ENCODE assay signal across 8 cellular contexts in genomic region chr1:78003882-78004718, GRCh38. TPM values are rescaled to one million over a fixed set of nuclear protein-coding genes. Genes with fewer than 3 reads are reported as not detected.
DNase-seq lines count a peak whose midpoint lies in the region; ATAC-seq, FAIRE-seq and TF ChIP-seq lines count a peak whose summit lies in the region.

No MANE protein-coding gene starts in this region.

- TF ChIP-seq POLR2A in A549 (IDR thresholded peaks at IDR 0.05; ENCODE audit: low read length): peak; percentile 27

- H3K9ac ChIP-seq in endocrine pancreas (ENCODE audit: control insufficient read depth, insufficient read depth, low read length) (no peak overlapping the region), stomach smooth muscle (ENCODE audit: low read length in 2 of 2) (peak overlapping the region; percentile 91 to 98)

- no peaks in the 10 kb centered on the region for H3K9me3 Mint-ChIP-seq in activated CD4-positive, alpha-beta T cell treated with anti-CD3 and anti-CD28 coated beads, Interleukin-2, amount 10 ng/mL, durations not matched to agents 7 days and 5 days

- no peak for TF ChIP-seq CTCF in A549 (IDR thresholded peaks at IDR 0.05)

- peaks cover 1% of the 10 kb centered on the region for H3K27me3 Mint-ChIP-seq in activated CD4-positive, alpha-beta T cell treated with anti-CD3 and anti-CD28 coated beads, Interleukin-2, amount 10 ng/mL, durations not matched to agents 7 days and 5 days

- no peak for FAIRE-seq in A549 (lab: Jason Lieb, UNC)

- peak overlapping the region; percentile 58 for H3K4me3 ChIP-seq in A549
- peak overlapping the region; percentile 95 for H3K4me3 ChIP-seq in endocrine pancreas (ENCODE audit: control insufficient read depth, insufficient read depth, low read length)
- peak overlapping the region; percentile 48 for H3K4me3 ChIP-seq in mesodermal cell (ENCODE audit: extremely low read depth, insufficient read depth, low read length, poor library complexity, severe bottlenecking)
- peak overlapping the region; percentile 79 to 87 for H3K4me3 ChIP-seq in stomach smooth muscle (ENCODE audit: low read length in 2 of 2)

- DNase-seq in A549 (ENCODE audit: low read depth in 1 of 2, low spot score in 1 of 2) (peak; percentile 44 to 78), NCI-H510A (lab: John Stamatoyannopoulos, UW) (peak; percentile 69)
- peak; percentile 53 for DNase-seq in activated CD4-positive, alpha-beta T cell treated with anti-CD3 and anti-CD28 coated beads, Interleukin-2, amount 10 ng/mL, durations not matched to agents 7 days and 5 days

- peak overlapping the region; percentile 88 for H3K4me3 Mint-ChIP-seq in activated CD4-positive, alpha-beta T cell treated with anti-CD3 and anti-CD28 coated beads, Interleukin-2, amount 10 ng/mL, durations not matched to agents 7 days and 5 days

- ATAC-seq in A549: peak; percentile 86 to 87
- peak; percentile 31 for ATAC-seq in GM18519 (IDR thresholded peaks at IDR 0.05; ENCODE audit: low FRiP score, unreplicated experiment)
- ATAC-seq in HG02970 (IDR thresholded peaks at IDR 0.05; ENCODE audit: low FRiP score, unreplicated experiment): peak; percentile 46

- TF ChIP-seq EP300 in A549 (IDR thresholded peaks at IDR 0.05): no peak

- no peaks in the 10 kb centered on the region for H3K36me3 Mint-ChIP-seq in activated CD4-positive, alpha-beta T cell treated with anti-CD3 and anti-CD28 coated beads, Interleukin-2, amount 10 ng/mL, durations not matched to agents 7 days and 5 days (ENCODE audit: low read depth)

- H3K9me3 ChIP-seq in A549: no peaks in the 10 kb centered on the region
- H3K9me3 ChIP-seq in endocrine pancreas (ENCODE audit: control insufficient read depth, low read length): no peaks in the 10 kb centered on the region
- no peaks in the 10 kb centered on the region for H3K9me3 ChIP-seq in mesodermal cell (ENCODE audit: control insufficient read depth, low read length)
- H3K9me3 ChIP-seq in stomach smooth muscle (ENCODE audit: control insufficient read depth in 2 of 2, low read length in 2 of 2): no peaks in the 10 kb centered on the region

- POLR2A ChIA-PET in A549 (lab: Yijun Ruan, JAX): interaction anchor here (0.6 to 6.8 kb wide), 30 partner anchors 9 to 465 kb away, joined by 3 to 94 read pairs (median 4); partner anchors contain the start of gene FUBP1
- POLR2A ChIA-PET in activated CD4-positive, alpha-beta T cell treated with anti-CD3 and anti-CD28 coated beads, Interleukin-2, amount 10 ng/mL, durations not matched to agents 7 days and 5 days (lab: Charles Lee): interaction anchor here (0.7 to 2.5 kb wide), 16 partner anchors 9 to 674 kb away, joined by 3 to 64 read pairs (median 4); partner anchors contain the start of genes FUBP1, IFI44, IFI44L and MIGA1

- H3K27me3 ChIP-seq in endocrine pancreas (ENCODE audit: control insufficient read depth, insufficient read depth, low read length) (no peaks in the 10 kb centered on the region), stomach smooth muscle (ENCODE audit: control insufficient read depth in 1 of 2, insufficient read depth in 2 of 2, low read length in 2 of 2) (no peaks in the 10 kb centered on the region)

- no peak for TF ChIP-seq RAD21 in A549 (conservative IDR thresholded peaks at IDR 0.05 in 1 of 2, IDR thresholded peaks at IDR 0.05 in 1 of 2)

- H3K4me1 ChIP-seq in A549 (peaks cover 34% of the 10 kb centered on the region), endocrine pancreas (ENCODE audit: control insufficient read depth, insufficient read depth, low read length) (peaks cover 12% of the 10 kb centered on the region), mesodermal cell (ENCODE audit: control insufficient read depth, insufficient read depth, low read length, poor library complexity, severe bottlenecking) (no peaks in the 10 kb centered on the region), stomach smooth muscle (ENCODE audit: control insufficient read depth, insufficient read depth, low read length) (no peaks in the 10 kb centered on the region)

- H3K27ac ChIP-seq in A549 (peak overlapping the region; percentile 83 to 87), mesodermal cell (ENCODE audit: low read depth, low read length, severe bottlenecking) (peak overlapping the region; percentile 98), stomach smooth muscle (ENCODE audit: low read length) (peak overlapping the region; percentile 82)

- CTCF ChIA-PET in A549 (lab: Yijun Ruan, JAX): interaction anchor here (0.8 to 4.6 kb wide), 8 partner anchors 13 to 127 kb away, joined by 3 to 32 read pairs (median 4); no protein-coding TSS in a partner anchor
- CTCF ChIA-PET in activated CD4-positive, alpha-beta T cell treated with anti-CD3 and anti-CD28 coated beads, Interleukin-2, amount 10 ng/mL, durations not matched to agents 7 days and 5 days (lab: Charles Lee): interaction anchor here (0.6 to 2.7 kb wide), 9 partner anchors 8 to 1849 kb away, joined by 3 to 12 read pairs (median 3); partner anchors contain the start of gene FUBP1

- H3K36me3 ChIP-seq in endocrine pancreas (ENCODE audit: control insufficient read depth, insufficient read depth, low read length) (no peaks in the 10 kb centered on the region), mesodermal cell (ENCODE audit: control insufficient read depth, insufficient read depth, low read length) (no peaks in the 10 kb centered on the region), stomach smooth muscle (ENCODE audit: control insufficient read depth in 2 of 2, insufficient read depth in 2 of 2, low read length in 2 of 2) (no peaks in the 10 kb centered on the region)

- peak overlapping the region; percentile 87 for H3K4me2 ChIP-seq in A549

- H3K27ac Mint-ChIP-seq in activated CD4-positive, alpha-beta T cell treated with anti-CD3 and anti-CD28 coated beads, Interleukin-2, amount 10 ng/mL, durations not matched to agents 7 days and 5 days: peak overlapping the region; percentile 98

- WGBS in A549 (ENCODE audit: missing lambda C conversion rate): under 1% methylated on average over 8 of the region's 8 CpGs
- WGBS in mesodermal cell (ENCODE audit: insufficient coverage in 2 of 2), 2 experiments: no CpG with 5 or more reads among the region's 8 CpGs

- peaks cover 33% of the 10 kb centered on the region for H3K4me1 Mint-ChIP-seq in activated CD4-positive, alpha-beta T cell treated with anti-CD3 and anti-CD28 coated beads, Interleukin-2, amount 10 ng/mL, durations not matched to agents 7 days and 5 days

TF ChIP-seq in A549, 52 proteins besides CTCF, POLR2A, EP300 and RAD21 (continues in another document):
- TF ChIP-seq EHF (CRISPR knock-in tag; IDR thresholded peaks at IDR 0.05) (peak; percentile 98), FOXS1 (CRISPR knock-in tag; IDR thresholded peaks at IDR 0.05) (peak; percentile 75; the same call in 1 of the 2 replicates)

RNA-seq across cellular contexts. Expression of gene DNAJB4, which starts 0.6 kb away (rescaled TPM):
- polyA plus RNA-seq in A549 (2011; rRNA removed): 18.5 and 30.0 TPM in 2 replicates
- 6.6 and 6.9 TPM in 2 replicates for polyA plus RNA-seq in A549 (2012; cell fraction: cytosol; rRNA removed)
- 3.0 and 4.9 TPM in 2 replicates for polyA plus RNA-seq in A549 (2012; cell fraction: nucleus; rRNA removed)
- 48.8 to 62.6 TPM (median 49.0 TPM) in 3 replicates for polyA plus RNA-seq in A549 (2017; fragmentation: RNase III; extraction: RNeasy Plus Mini Kit Qiagen cat#74134 plus additional on column Dnase treatment)
- polyA minus RNA-seq in A549 (2011; rRNA and poly(A)+ RNA removed): 6.4 and 15.0 TPM in 2 replicates
- total RNA-seq in activated CD4-positive, alpha-beta T cell treated with anti-CD3 and anti-CD28 coated beads, Interleukin-2, amount 10 ng/mL, durations not matched to agents 7 days and 5 days: 10 to 100 TPM; 11.5 to 13.2 TPM
- polyA plus RNA-seq in mesodermal cell (2013, experiment 1 of 2): 19.4 TPM
- 26.2 TPM for polyA plus RNA-seq in mesodermal cell (2013, experiment 2 of 2)

RNA-seq across cellular contexts. Expression of gene FUBP1, which starts 25.2 kb away (rescaled TPM):
- polyA plus RNA-seq in A549 (2011; rRNA removed) (126 and 183 TPM in 2 replicates), A549 (2017; fragmentation: RNase III; extraction: RNeasy Plus Mini Kit Qiagen cat#74134 plus additional on column Dnase treatment) (126 to 131 TPM (median 128 TPM) in 3 replicates)
- 54.5 and 73.6 TPM in 2 replicates for polyA plus RNA-seq in A549 (2012; cell fraction: cytosol; rRNA removed)
- 92.2 and 112 TPM in 2 replicates for polyA plus RNA-seq in A549 (2012; cell fraction: nucleus; rRNA removed)
- polyA minus RNA-seq in A549 (2011; rRNA and poly(A)+ RNA removed): 127 and 185 TPM in 2 replicates
- 100 to 1,000 TPM; 193 to 217 TPM for total RNA-seq in activated CD4-positive, alpha-beta T cell treated with anti-CD3 and anti-CD28 coated beads, Interleukin-2, amount 10 ng/mL, durations not matched to agents 7 days and 5 days
- 149 TPM for polyA plus RNA-seq in mesodermal cell (2013, experiment 1 of 2)
- polyA plus RNA-seq in mesodermal cell (2013, experiment 2 of 2): 144 TPM

RNA-seq across cellular contexts. Expression of gene GIPC2, which starts 41.7 kb away (rescaled TPM):
- polyA plus RNA-seq in A549 (2011; rRNA removed) (not detected in 2 replicates), A549 (2017; fragmentation: RNase III; extraction: RNeasy Plus Mini Kit Qiagen cat#74134 plus additional on column Dnase treatment) (0.04 to 0.07 TPM (median 0.06 TPM) in 3 replicates)
- not detected in 2 replicates for polyA plus RNA-seq in A549 (2012; cell fraction: cytosol; rRNA removed)
- not detected in 2 replicates for polyA plus RNA-seq in A549 (2012; cell fraction: nucleus; rRNA removed)
- polyA minus RNA-seq in A549 (2011; rRNA and poly(A)+ RNA removed): not detected in 2 replicates
- total RNA-seq in activated CD4-positive, alpha-beta T cell treated with anti-CD3 and anti-CD28 coated beads, Interleukin-2, amount 10 ng/mL, durations not matched to agents 7 days and 5 days: under 1 TPM; 0.08 to 0.10 TPM
- not detected for polyA plus RNA-seq in mesodermal cell (2013, experiment 1 of 2)
- polyA plus RNA-seq in mesodermal cell (2013, experiment 2 of 2): not detected

Comparison
In these comparisons a context has a peak if more than half of its experiments do, and no peak if none do; other contexts are left out.
1. Peak in every context shown above with its lines: DNase-seq, ATAC-seq, H3K4me3 ChIP-seq and H3K27ac ChIP-seq.
2. ATAC-seq: peak in every context shown above with its lines; median percentile 86 in A549; 46 in HG02970; 31 in GM18519.